Comparison of ENCODE assay signal across 24 cellular contexts in genomic region chr7:44566680-44567079, GRCh38. TPM values are rescaled to one million over a fixed set of nuclear protein-coding genes. Genes with fewer than 3 reads are reported as not detected.
A peak's percentile ranks its signal among the peaks of the same experiment; 100 is the strongest.
DNase-seq lines count a peak whose midpoint lies in the region; ATAC-seq, FAIRE-seq and TF ChIP-seq lines count a peak whose summit lies in the region.
"Had no signal": no experiment of that assay in that cellular context is flagged by ENCODE, and none has a peak within 500 bp of the region (broad histone marks: within the 10 kb centered on the region; RNA-seq: fewer than 3 reads in every experiment).

No MANE protein-coding gene starts in this region.

- TF ChIP-seq CTCF in 22Rv1 (IDR thresholded peaks at IDR 0.05): no peak
- no peak for TF ChIP-seq CTCF in VCaP (conservative IDR thresholded peaks at IDR 0.05)
- no peak for TF ChIP-seq CTCF in nephron progenitor cell (IDR thresholded peaks at IDR 0.05)
- no peak for TF ChIP-seq CTCF in WERI-Rb-1 (IDR thresholded peaks at IDR 0.05; ENCODE audit: low read depth, low read length)
- TF ChIP-seq CTCF in kidney (IDR thresholded peaks at IDR 0.05; ENCODE audit: borderline replicate concordance, extremely low read depth, insufficient read depth): no peak

- POLR2A ChIA-PET in activated CD8-positive, alpha-beta T cell treated with anti-CD3 and anti-CD28 coated beads, Interleukin-2, amount 10 ng/mL, durations not matched to agents 7 days and 5 days (lab: Charles Lee): interaction anchor here (1.3 kb wide), 1 partner anchor 77 kb away, joined by 3 read pairs; the partner anchor contains the start of gene NUDCD3

- H3K36me3 ChIP-seq in CD4-positive, CD25-positive, alpha-beta regulatory T cell (ENCODE audit: control insufficient read depth, insufficient read depth, low read length): peaks cover 66% of the 10 kb centered on the region
- H3K36me3 ChIP-seq in WERI-Rb-1 (peaks cover 84% of the 10 kb centered on the region), kidney (ENCODE audit: control insufficient read depth in 1 of 2, insufficient read depth in 2 of 2, low read length in 2 of 2) (peaks cover 50 to 61% of the 10 kb centered on the region in 2 donors)

- no peak overlapping the region for H3K4me3 ChIP-seq in CD4-positive, CD25-positive, alpha-beta regulatory T cell (ENCODE audit: low read depth, low read length)
- no peak overlapping the region for H3K4me3 ChIP-seq in WERI-Rb-1 (ENCODE audit: low read depth, low read length)
- H3K4me3 ChIP-seq in kidney (ENCODE audit: low read length in 2 of 2): no peak overlapping the region
- H3K4me3 ChIP-seq: BLaER1, GM23338, Peyer's patch, SJCRH30 had no signal

- no peaks in the 10 kb centered on the region for H3K4me1 ChIP-seq in CD4-positive, CD25-positive, alpha-beta regulatory T cell (ENCODE audit: control insufficient read depth, insufficient read depth, low read length, poor library complexity, severe bottlenecking)
- peaks cover 0 to 14% of the 10 kb centered on the region in 2 donors for H3K4me1 ChIP-seq in kidney (ENCODE audit: control insufficient read depth in 1 of 2, insufficient read depth in 1 of 2, low read depth in 1 of 2, low read length in 2 of 2)
- H3K4me1 ChIP-seq: BLaER1 had no signal

- no peaks in the 10 kb centered on the region for H3K9me3 ChIP-seq in CD4-positive, CD25-positive, alpha-beta regulatory T cell (ENCODE audit: control insufficient read depth in 2 of 2, low read length in 2 of 2)
- H3K9me3 ChIP-seq in WERI-Rb-1 (ENCODE audit: severe bottlenecking) (no peaks in the 10 kb centered on the region), kidney (ENCODE audit: control insufficient read depth in 1 of 2, low read length in 2 of 2) (no peaks in the 10 kb centered on the region)
- H3K9me3 ChIP-seq: BLaER1, Peyer's patch, SJCRH30 had no signal

- H3K27ac Mint-ChIP-seq in CD4-positive, CD25-positive, alpha-beta regulatory T cell: peak overlapping the region in 2 of 3 donors; percentile 8 to 18
- H3K27ac Mint-ChIP-seq in nephron progenitor cell: peak overlapping the region; percentile 35
- no peak overlapping the region for H3K27ac Mint-ChIP-seq in activated CD8-positive, alpha-beta T cell treated with anti-CD3 and anti-CD28 coated beads, Interleukin-2, amount 10 ng/mL, durations not matched to agents 7 days and 5 days
- H3K27ac Mint-ChIP-seq: GM23338 had no signal

- no peak for DNase-seq in CD4-positive, CD25-positive, alpha-beta regulatory T cell
- DNase-seq in nephron progenitor cell (no peak), WERI-Rb-1 (no peak), kidney (no peak)
- no peak for DNase-seq in activated CD8-positive, alpha-beta T cell treated with anti-CD3 and anti-CD28 coated beads, Interleukin-2, amount 10 ng/mL, durations not matched to agents 7 days and 5 days
- DNase-seq: ACHN; CD4-positive, alpha-beta memory T cell; DND-41; HCEC 1CT; NCI-H1105; NCI-H146; NCI-H2029; NCI-H226; NCI-H524; NCI-H82; Peyer's patch; SJCRH30 had no signal

- H3K4me1 Mint-ChIP-seq in CD4-positive, CD25-positive, alpha-beta regulatory T cell: peaks cover 0 to 18% (median 11%) of the 10 kb centered on the region in 4 donors
- H3K4me1 Mint-ChIP-seq in nephron progenitor cell: no peaks in the 10 kb centered on the region
- H3K4me1 Mint-ChIP-seq in activated CD8-positive, alpha-beta T cell treated with anti-CD3 and anti-CD28 coated beads, Interleukin-2, amount 10 ng/mL, durations not matched to agents 7 days and 5 days (ENCODE audit: low read depth): peaks cover 7% of the 10 kb centered on the region

- H3K27me3 Mint-ChIP-seq in CD4-positive, CD25-positive, alpha-beta regulatory T cell: no peaks in the 10 kb centered on the region
- peaks cover 3% of the 10 kb centered on the region for H3K27me3 Mint-ChIP-seq in nephron progenitor cell (ENCODE audit: low read depth, poor library complexity)
- no peaks in the 10 kb centered on the region for H3K27me3 Mint-ChIP-seq in activated CD8-positive, alpha-beta T cell treated with anti-CD3 and anti-CD28 coated beads, Interleukin-2, amount 10 ng/mL, durations not matched to agents 7 days and 5 days (ENCODE audit: low read depth)
- H3K27me3 Mint-ChIP-seq: CD4-positive, alpha-beta memory T cell had no signal

- intact Hi-C loops in kidney (cut with DNase I): no loop called here

- peaks cover 32% of the 10 kb centered on the region for H3K36me3 Mint-ChIP-seq in CD4-positive, CD25-positive, alpha-beta regulatory T cell
- peaks cover 54% of the 10 kb centered on the region for H3K36me3 Mint-ChIP-seq in nephron progenitor cell (ENCODE audit: low read depth)
- peaks cover 60% of the 10 kb centered on the region for H3K36me3 Mint-ChIP-seq in activated CD8-positive, alpha-beta T cell treated with anti-CD3 and anti-CD28 coated beads, Interleukin-2, amount 10 ng/mL, durations not matched to agents 7 days and 5 days (ENCODE audit: low read depth)

- no peaks in the 10 kb centered on the region for H3K27me3 ChIP-seq in CD4-positive, CD25-positive, alpha-beta regulatory T cell (ENCODE audit: control insufficient read depth, insufficient read depth, low read length)
- no peaks in the 10 kb centered on the region for H3K27me3 ChIP-seq in WERI-Rb-1 (ENCODE audit: insufficient read depth, low read depth, severe bottlenecking)
- H3K27me3 ChIP-seq: BLaER1, Peyer's patch, SJCRH30 had no signal

- no peaks in the 10 kb centered on the region for H3K9me3 Mint-ChIP-seq in CD4-positive, CD25-positive, alpha-beta regulatory T cell
- H3K9me3 Mint-ChIP-seq in nephron progenitor cell: no peaks in the 10 kb centered on the region
- H3K9me3 Mint-ChIP-seq in activated CD8-positive, alpha-beta T cell treated with anti-CD3 and anti-CD28 coated beads, Interleukin-2, amount 10 ng/mL, durations not matched to agents 7 days and 5 days (ENCODE audit: insufficient read depth): no peaks in the 10 kb centered on the region
- H3K9me3 Mint-ChIP-seq: CD4-positive, alpha-beta memory T cell; GM23338 had no signal

- H3K4me3 Mint-ChIP-seq in CD4-positive, CD25-positive, alpha-beta regulatory T cell: no peak overlapping the region
- no peak overlapping the region for H3K4me3 Mint-ChIP-seq in nephron progenitor cell
- no peak overlapping the region for H3K4me3 Mint-ChIP-seq in activated CD8-positive, alpha-beta T cell treated with anti-CD3 and anti-CD28 coated beads, Interleukin-2, amount 10 ng/mL, durations not matched to agents 7 days and 5 days
- H3K4me3 Mint-ChIP-seq: CD4-positive, alpha-beta memory T cell; GM23338 had no signal

- CTCF ChIA-PET in activated CD8-positive, alpha-beta T cell treated with anti-CD3 and anti-CD28 coated beads, Interleukin-2, amount 10 ng/mL, durations not matched to agents 7 days and 5 days (lab: Charles Lee): interaction anchor here (1.4 to 4.0 kb wide), 7 partner anchors 8 to 325 kb away, joined by 5 to 50 read pairs (median 6); partner anchors contain the start of gene DDX56

- ATAC-seq in CD4-positive, CD25-positive, alpha-beta regulatory T cell (ENCODE audit: low read depth in 2 of 2): no peak
- no peak for ATAC-seq in activated CD4-positive, CD25-positive, alpha-beta regulatory T cell treated with anti-CD3 and anti-CD28 coated beads, Interleukin-2, amount 50 U/mL, for 24 hours
- no peak for ATAC-seq in activated CD8-positive, alpha-beta T cell treated with anti-CD3 and anti-CD28 coated beads, Interleukin-2, amount 10 ng/mL, durations not matched to agents 7 days and 5 days
- ATAC-seq: GM23338 had no signal

- H3K27ac ChIP-seq in 22Rv1 (peak overlapping the region; percentile 17; the same call in 1 of the 2 replicates), VCaP (peak overlapping the region; percentile 55), WERI-Rb-1 (no peak overlapping the region), kidney (ENCODE audit: low read depth in 2 of 2, low read length in 2 of 2) (no peak overlapping the region)
- no peak overlapping the region for H3K27ac ChIP-seq in CD4-positive, CD25-positive, alpha-beta regulatory T cell (ENCODE audit: insufficient read depth, low read length, poor library complexity, severe bottlenecking)
- H3K27ac ChIP-seq: BLaER1, Peyer's patch, SJCRH30 had no signal

- FAIRE-seq in kidney (lab: Jason Lieb, UNC): no peak
- FAIRE-seq: GM12892, HTR-8/SVneo had no signal

- no peak overlapping the region for H3K9ac ChIP-seq in kidney (ENCODE audit: low read length in 2 of 2)
- H3K9ac ChIP-seq: BLaER1 had no signal

RNA-seq across cellular contexts. Expression of gene DDX56, which starts 7.0 kb away (rescaled TPM):
- 108 TPM for total RNA-seq in CD4-positive, CD25-positive, alpha-beta regulatory T cell
- polyA plus RNA-seq in CD4-positive, CD25-positive, alpha-beta regulatory T cell: 10 to 100 TPM; 42.3 to 55.1 (median 46.4) TPM
- 62.0 TPM for total RNA-seq in kidney
- 83.6 TPM for polyA plus RNA-seq in kidney (ENCODE audit: insufficient read depth, low read depth, low replicate concordance)
- 10 to 100 TPM; 83.6 to 86.5 TPM for total RNA-seq in activated CD8-positive, alpha-beta T cell treated with anti-CD3 and anti-CD28 coated beads, Interleukin-2, amount 10 ng/mL, durations not matched to agents 7 days and 5 days

RNA-seq across cellular contexts. Expression of gene TMED4, which starts 15.4 kb away (rescaled TPM):
- total RNA-seq in CD4-positive, CD25-positive, alpha-beta regulatory T cell: 97.5 TPM
- polyA plus RNA-seq in CD4-positive, CD25-positive, alpha-beta regulatory T cell: 10 to 100 TPM; 67.6 to 85.4 (median 74.9) TPM
- 105 TPM for total RNA-seq in kidney
- polyA plus RNA-seq in kidney (ENCODE audit: insufficient read depth, low read depth, low replicate concordance): 138 TPM
- total RNA-seq in activated CD8-positive, alpha-beta T cell treated with anti-CD3 and anti-CD28 coated beads, Interleukin-2, amount 10 ng/mL, durations not matched to agents 7 days and 5 days: 10 to 100 TPM; 63.8 to 65.9 TPM

RNA-seq across cellular contexts. Expression of gene NPC1L1, which starts 25.6 kb away (rescaled TPM):
- total RNA-seq in CD4-positive, CD25-positive, alpha-beta regulatory T cell: 0.10 TPM
- polyA plus RNA-seq in CD4-positive, CD25-positive, alpha-beta regulatory T cell: under 1 TPM in 1 of 4 donors, not detected in 3; 0.18 TPM
- 0.88 TPM for total RNA-seq in kidney
- 2.4 TPM for polyA plus RNA-seq in kidney (ENCODE audit: insufficient read depth, low read depth, low replicate concordance)
- not detected for total RNA-seq in activated CD8-positive, alpha-beta T cell treated with anti-CD3 and anti-CD28 coated beads, Interleukin-2, amount 10 ng/mL, durations not matched to agents 7 days and 5 days
- total RNA-seq: GM23338, SJCRH30 had no signal
- polyA plus RNA-seq: CD4-positive, alpha-beta memory T cell had no signal

RNA-seq across cellular contexts. Expression of gene OGDH, which starts 39.7 kb away (rescaled TPM):
- total RNA-seq in CD4-positive, CD25-positive, alpha-beta regulatory T cell: 157 TPM
- 100 to 1,000 TPM in 1 of 4 donors, 10 to 100 TPM in 3; 56.4 to 102 (median 72.8) TPM for polyA plus RNA-seq in CD4-positive, CD25-positive, alpha-beta regulatory T cell
- total RNA-seq in kidney: 132 TPM
- 108 TPM for polyA plus RNA-seq in kidney (ENCODE audit: insufficient read depth, low read depth, low replicate concordance)
- 100 to 1,000 TPM; 113 to 114 TPM for total RNA-seq in activated CD8-positive, alpha-beta T cell treated with anti-CD3 and anti-CD28 coated beads, Interleukin-2, amount 10 ng/mL, durations not matched to agents 7 days and 5 days

Comparison
In these comparisons a context has a peak if more than half of its experiments do, and no peak if none do; other contexts are left out.
1. H3K27ac ChIP-seq: peak in 22Rv1 (single experiment) and VCaP (single experiment); none in CD4-positive, CD25-positive, alpha-beta regulatory T cell (single experiment), WERI-Rb-1 (single experiment) and kidney (0 of 2).